ENCODE assay signal across 8 cellular contexts in the genomic region with DNA sequence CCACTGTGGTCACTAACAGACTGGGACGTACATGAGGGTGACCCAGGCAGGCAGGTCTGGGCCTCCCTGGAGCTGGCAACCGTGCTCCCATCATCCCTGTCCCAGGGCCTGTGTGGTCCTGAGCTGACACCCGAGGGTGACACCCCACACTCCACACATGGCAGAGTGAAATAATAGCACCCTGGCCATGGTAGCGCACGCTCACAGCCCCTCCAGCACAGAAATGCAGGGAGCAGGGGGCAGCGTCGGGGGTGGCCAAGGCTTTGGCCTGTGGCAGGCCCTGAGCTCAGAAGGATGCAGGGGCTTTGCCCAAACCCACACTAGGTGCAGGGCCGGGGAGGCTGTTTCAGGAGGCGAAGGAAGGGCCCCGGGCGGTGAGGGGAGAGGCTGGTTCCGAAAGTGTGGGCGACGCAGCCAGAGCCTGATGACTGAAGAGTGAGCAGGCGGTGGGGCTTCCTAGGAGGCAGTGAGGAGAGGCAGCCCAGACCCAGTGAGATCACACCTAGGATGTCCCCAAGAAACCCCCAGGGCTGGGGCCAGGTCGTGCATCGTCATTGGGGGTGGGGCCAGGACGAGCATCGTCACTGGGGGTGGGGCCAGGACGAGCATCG. TPM values are rescaled to one million over a fixed set of nuclear protein-coding genes. Genes with fewer than 3 reads are reported as not detected.
DNase-seq lines count a peak whose midpoint lies in the region; ATAC-seq and TF ChIP-seq lines count a peak whose summit lies in the region.

No MANE protein-coding gene starts in this region.

- H3K27me3 ChIP-seq in BJ (ENCODE audit: control insufficient read depth, insufficient read depth, low read length) = peaks cover 2% of the 10 kb centered on the region; the same call in 1 of the 2 replicates
- no peaks in the 10 kb centered on the region for H3K27me3 ChIP-seq in KMS-11 (ENCODE audit: insufficient read depth, low read depth)

- H3K36me3 Mint-ChIP-seq in activated CD4-positive, alpha-beta T cell treated with anti-CD3 and anti-CD28 coated beads, Interleukin-2, amount 10 ng/mL, durations not matched to agents 7 days and 5 days (ENCODE audit: low read depth) = no peaks in the 10 kb centered on the region
- H3K36me3 Mint-ChIP-seq in dendritic cell treated with granulocyte-macrophage colony-stimulating factor and Interleukin-4, amounts not matched to agents 40 ng/mL and 50 ng/mL, for 4 days (ENCODE audit: low read depth) = no peaks in the 10 kb centered on the region

- H3K4me1 ChIP-seq in KMS-11 (ENCODE audit: low read depth, poor library complexity, severe bottlenecking) (peaks cover 24% of the 10 kb centered on the region), mesodermal cell (ENCODE audit: control insufficient read depth, insufficient read depth, low read length, poor library complexity, severe bottlenecking) (no peaks in the 10 kb centered on the region)

- intact Hi-C loops in dendritic cell treated with granulocyte-macrophage colony-stimulating factor and Interleukin-4, amounts not matched to agents 40 ng/mL and 50 ng/mL, for 4 days (cut with micrococcal nuclease) = no loop called here

- no peaks in the 10 kb centered on the region for H3K79me2 ChIP-seq in KMS-11 (ENCODE audit: insufficient read depth, low read depth)

- 85 to 86% methylated on average over 13 to 14 of the region's 21 CpGs for WGBS in mesodermal cell (ENCODE audit: insufficient coverage in 2 of 2), 2 experiments

- H3K4me3 ChIP-seq in BJ (ENCODE audit: low read depth, low read length) (peak overlapping the region; percentile 43), KMS-11 (IDR thresholded peaks at IDR 0.05; ENCODE audit: insufficient read depth, low read depth, low read length) (no peak overlapping the region), mesodermal cell (ENCODE audit: extremely low read depth, insufficient read depth, low read length, poor library complexity, severe bottlenecking) (no peak overlapping the region)

- H3K9me3 ChIP-seq in mesodermal cell (ENCODE audit: control insufficient read depth, low read length) = no peaks in the 10 kb centered on the region

- H3K4me3 Mint-ChIP-seq in activated CD4-positive, alpha-beta T cell treated with anti-CD3 and anti-CD28 coated beads, Interleukin-2, amount 10 ng/mL, durations not matched to agents 7 days and 5 days = peak overlapping the region; percentile 64
- peak overlapping the region; percentile 58 for H3K4me3 Mint-ChIP-seq in dendritic cell treated with granulocyte-macrophage colony-stimulating factor and Interleukin-4, amounts not matched to agents 40 ng/mL and 50 ng/mL, for 4 days

- H3K36me3 ChIP-seq in BJ (ENCODE audit: control insufficient read depth, insufficient read depth, low read length) = no peaks in the 10 kb centered on the region
- no peaks in the 10 kb centered on the region for H3K36me3 ChIP-seq in KMS-11 (ENCODE audit: insufficient read depth)
- H3K36me3 ChIP-seq in mesodermal cell (ENCODE audit: control insufficient read depth, insufficient read depth, low read length) = no peaks in the 10 kb centered on the region

- peak overlapping the region; percentile 96 for H3K27ac Mint-ChIP-seq in activated CD4-positive, alpha-beta T cell treated with anti-CD3 and anti-CD28 coated beads, Interleukin-2, amount 10 ng/mL, durations not matched to agents 7 days and 5 days
- peak overlapping the region; percentile 64 for H3K27ac Mint-ChIP-seq in dendritic cell treated with granulocyte-macrophage colony-stimulating factor and Interleukin-4, amounts not matched to agents 40 ng/mL and 50 ng/mL, for 4 days

- peak; percentile 42 for ATAC-seq in GM19452 (IDR thresholded peaks at IDR 0.05; ENCODE audit: unreplicated experiment)

- no peaks in the 10 kb centered on the region for H3K9me3 Mint-ChIP-seq in activated CD4-positive, alpha-beta T cell treated with anti-CD3 and anti-CD28 coated beads, Interleukin-2, amount 10 ng/mL, durations not matched to agents 7 days and 5 days
- H3K9me3 Mint-ChIP-seq in dendritic cell treated with granulocyte-macrophage colony-stimulating factor and Interleukin-4, amounts not matched to agents 40 ng/mL and 50 ng/mL, for 4 days = no peaks in the 10 kb centered on the region

- peak overlapping the region; percentile 63; the same call in 1 of the 2 replicates for H3K4me2 ChIP-seq in KMS-11

- no peaks in the 10 kb centered on the region for H4K20me1 ChIP-seq in KMS-11 (ENCODE audit: insufficient read depth)

- peaks cover 54% of the 10 kb centered on the region for H3K4me1 Mint-ChIP-seq in activated CD4-positive, alpha-beta T cell treated with anti-CD3 and anti-CD28 coated beads, Interleukin-2, amount 10 ng/mL, durations not matched to agents 7 days and 5 days
- H3K4me1 Mint-ChIP-seq in dendritic cell treated with granulocyte-macrophage colony-stimulating factor and Interleukin-4, amounts not matched to agents 40 ng/mL and 50 ng/mL, for 4 days (ENCODE audit: low read depth) = peaks cover 26% of the 10 kb centered on the region

- no peak for DNase-seq in BJ (ENCODE audit: low read depth)
- peak; percentile 76 for DNase-seq in activated CD4-positive, alpha-beta T cell treated with anti-CD3 and anti-CD28 coated beads, Interleukin-2, amount 10 ng/mL, durations not matched to agents 7 days and 5 days
- peak; percentile 51 to 64 for DNase-seq in stimulated activated CD8-positive, alpha-beta memory T cell treated with anti-CD3 and anti-CD28 coated beads, Interleukin-4, amount 100 ng/mL, for 4 hours (ENCODE audit: low read depth in 2 of 2, low spot score in 1 of 2)
- DNase-seq in glomerular visceral epithelial cell (ENCODE audit: extremely low spot score) = no peak

- H3K9ac ChIP-seq in KMS-11 = peak overlapping the region; percentile 69

- peak overlapping the region; percentile 73 for H2AFZ ChIP-seq in KMS-11 (ENCODE audit: low read depth)

- peaks cover 3% of the 10 kb centered on the region for H3K27me3 Mint-ChIP-seq in activated CD4-positive, alpha-beta T cell treated with anti-CD3 and anti-CD28 coated beads, Interleukin-2, amount 10 ng/mL, durations not matched to agents 7 days and 5 days
- H3K27me3 Mint-ChIP-seq in dendritic cell treated with granulocyte-macrophage colony-stimulating factor and Interleukin-4, amounts not matched to agents 40 ng/mL and 50 ng/mL, for 4 days = peaks cover 44% of the 10 kb centered on the region

- CTCF ChIA-PET in BJ (lab: Yijun Ruan, JAX) = interaction anchor here (1.0 to 2.3 kb wide), 7 partner anchors 8 to 46 kb away, joined by 3 to 6 read pairs (median 5); no protein-coding TSS in a partner anchor
- CTCF ChIA-PET in activated CD4-positive, alpha-beta T cell treated with anti-CD3 and anti-CD28 coated beads, Interleukin-2, amount 10 ng/mL, durations not matched to agents 7 days and 5 days (lab: Charles Lee) = interaction anchor here (1.0 to 1.6 kb wide), 2 partner anchors 8 to 24 kb away, joined by 4 to 5 read pairs; no protein-coding TSS in a partner anchor

- peak overlapping the region; percentile 95 for H3K27ac ChIP-seq in KMS-11
- peak overlapping the region; percentile 69 for H3K27ac ChIP-seq in mesodermal cell (ENCODE audit: low read depth, low read length, severe bottlenecking)

- POLR2A ChIA-PET in BJ (lab: Charles Lee) = no interaction called here
- POLR2A ChIA-PET in activated CD4-positive, alpha-beta T cell treated with anti-CD3 and anti-CD28 coated beads, Interleukin-2, amount 10 ng/mL, durations not matched to agents 7 days and 5 days (lab: Charles Lee) = no interaction called here

- TF ChIP-seq CTCF in BJ (IDR thresholded peaks at IDR 0.05; ENCODE audit: insufficient read depth, low read depth, low read length) (no peak), KMS-11 (conservative IDR thresholded peaks at IDR 0.05; ENCODE audit: low read depth, low read length) (no peak)

RNA-seq across cellular contexts. Expression of gene OR2V2, which starts 12.9 kb away (rescaled TPM):
- not detected in 2 replicates for polyA plus RNA-seq in BJ (2011; rRNA removed)
- polyA minus RNA-seq in BJ (2011; rRNA and poly(A)+ RNA removed) = not detected in 2 replicates
- total RNA-seq in activated CD4-positive, alpha-beta T cell treated with anti-CD3 and anti-CD28 coated beads, Interleukin-2, amount 10 ng/mL, durations not matched to agents 7 days and 5 days = not detected
- not detected for polyA plus RNA-seq in mesodermal cell (2013, experiment 1 of 2)
- not detected for polyA plus RNA-seq in mesodermal cell (2013, experiment 2 of 2)

RNA-seq across cellular contexts. Expression of gene OR2V1, which starts 29.3 kb away (rescaled TPM):
- not detected in 2 replicates for polyA plus RNA-seq in BJ (2011; rRNA removed)
- polyA minus RNA-seq in BJ (2011; rRNA and poly(A)+ RNA removed) = not detected in 2 replicates
- not detected for total RNA-seq in activated CD4-positive, alpha-beta T cell treated with anti-CD3 and anti-CD28 coated beads, Interleukin-2, amount 10 ng/mL, durations not matched to agents 7 days and 5 days
- polyA plus RNA-seq in mesodermal cell (2013, experiment 1 of 2) = not detected
- not detected for polyA plus RNA-seq in mesodermal cell (2013, experiment 2 of 2)

RNA-seq across cellular contexts. Expression of gene TRIM7, which starts 44.7 kb away (rescaled TPM):
- polyA plus RNA-seq in BJ (2011; rRNA removed) = 3.2 and 3.9 TPM in 2 replicates
- polyA minus RNA-seq in BJ (2011; rRNA and poly(A)+ RNA removed) = 0.71 and 0.77 TPM in 2 replicates
- under 1 TPM; 0.29 to 0.84 TPM for total RNA-seq in activated CD4-positive, alpha-beta T cell treated with anti-CD3 and anti-CD28 coated beads, Interleukin-2, amount 10 ng/mL, durations not matched to agents 7 days and 5 days
- polyA plus RNA-seq in mesodermal cell (2013, experiment 1 of 2) = 0.37 TPM
- not detected for polyA plus RNA-seq in mesodermal cell (2013, experiment 2 of 2)

Comparison
In these comparisons a context has a peak if more than half of its experiments do, and no peak if none do; other contexts are left out.
1. DNase-seq: peak in activated CD4-positive, alpha-beta T cell treated with anti-CD3 and anti-CD28 coated beads, Interleukin-2, amount 10 ng/mL, durations not matched to agents 7 days and 5 days (single experiment) and stimulated activated CD8-positive, alpha-beta memory T cell treated with anti-CD3 and anti-CD28 coated beads, Interleukin-4, amount 100 ng/mL, for 4 hours (2 of 2); none in BJ (single experiment) and glomerular visceral epithelial cell (single experiment).